In the genomic region with DNA sequence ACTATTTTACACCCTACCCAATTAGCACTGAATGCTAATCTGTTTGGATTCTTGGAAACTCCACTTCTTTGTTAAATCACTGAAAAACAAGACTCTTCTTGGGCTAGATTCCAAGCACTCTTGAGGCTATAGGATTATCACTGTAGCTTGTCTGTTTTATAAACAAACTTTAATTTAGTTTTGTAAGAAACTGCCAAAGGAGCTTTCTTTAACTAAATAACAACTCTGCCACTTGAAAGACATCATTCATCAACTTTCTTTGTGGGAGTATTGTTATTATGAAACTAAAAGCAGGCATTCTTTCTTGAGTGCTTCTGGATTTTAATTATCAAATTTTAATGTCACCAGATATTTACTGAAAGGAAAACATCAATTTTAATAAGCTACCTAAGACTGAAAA, we compare ENCODE assay signal across 20 cellular contexts. TPM values are rescaled to one million over a fixed set of nuclear protein-coding genes. Genes with fewer than 3 reads are reported as not detected.
DNase-seq lines count a peak whose midpoint lies in the region; ATAC-seq, FAIRE-seq and TF ChIP-seq lines count a peak whose summit lies in the region.
"Had no signal": no experiment of that assay in that cellular context is flagged by ENCODE, and none has a peak within 500 bp of the region (broad histone marks: within the 10 kb centered on the region; RNA-seq: fewer than 3 reads in every experiment).

No MANE protein-coding gene starts in this region.

- intact Hi-C loops in heart right ventricle (cut with DNase I) (no loop called here), Right ventricle myocardium superior (cut with DNase I) (no loop called here)

- DNase-seq in heart right ventricle = no peak
- DNase-seq in Right ventricle myocardium superior = no peak
- peak; percentile 44 for DNase-seq in SK-MEL-5 (ENCODE audit: low read depth, low spot score)
- DNase-seq in retinal pigment epithelial cell (ENCODE audit: low read depth) = peak; percentile 61
- no peak for DNase-seq in omental fat pad (ENCODE audit: low spot score)
- no peak for DNase-seq in activated CD4-positive, CD25-positive, alpha-beta regulatory T cell treated with anti-CD3 and anti-CD28 coated beads, Interleukin-2, amount 50 U/mL, for 72 hours
- no peak for DNase-seq in HuH-7.5 (ENCODE audit: low spot score)
- DNase-seq: AML-193, Calu3, DMS79, MG63, NCI-H187, NCI-H446 treated with DMSO at 0.1 percent for 48 hours, SHP77 had no signal

- H3K4me3 ChIP-seq in heart right ventricle (no peak overlapping the region), retinal pigment epithelial cell (ENCODE audit: low read length) (no peak overlapping the region)
- H3K4me3 ChIP-seq: GM23338, MG63 had no signal

- no peaks in the 10 kb centered on the region for H3K27me3 ChIP-seq in heart right ventricle
- H3K27me3 ChIP-seq: MG63 had no signal

- TF ChIP-seq CTCF in heart right ventricle (IDR thresholded peaks at IDR 0.05) (no peak), retinal pigment epithelial cell (conservative IDR thresholded peaks at IDR 0.05; ENCODE audit: low read depth, low read length) (no peak), omental fat pad (IDR thresholded peaks at IDR 0.05) (no peak)

- peaks cover 0 to 35% (median 0%) of the 10 kb centered on the region in 9 donors for H3K36me3 ChIP-seq in heart right ventricle
- H3K36me3 ChIP-seq: MG63 had no signal

- ATAC-seq in heart right ventricle (no peak), Right ventricle myocardium superior (ENCODE audit: poor library complexity) (no peak), omental fat pad (ENCODE audit: low FRiP score) (no peak)
- ATAC-seq: GM23338, Panc1 had no signal

- in situ Hi-C loops in SK-MEL-5 (cut with HindIII; ENCODE audit: low pct_unique_long_range_greater_than_20kb, low sequenced_read_pairs) = no loop called here

- H3K9me3 ChIP-seq in heart right ventricle = no peaks in the 10 kb centered on the region
- H3K9me3 ChIP-seq: MG63 had no signal

- H3K27ac ChIP-seq in heart right ventricle = peak overlapping the region in 7 of 10 donors; percentile 31 to 69 (median 51)

- H3K4me1 ChIP-seq in heart right ventricle = peaks cover 4 to 75% (median 63%) of the 10 kb centered on the region in 9 donors

- FAIRE-seq in endometrium (lab: Jason Lieb, UNC) = peak; percentile 31
- FAIRE-seq: G401.6, GM12891, HTR-8/SVneo had no signal

RNA-seq across cellular contexts. Expression of a gene that starts 24.1 kb away (rescaled TPM):
- total RNA-seq in heart right ventricle = 10 to 100 TPM; 31.2 to 72.7 (median 46.0) TPM
- polyA plus RNA-seq in heart right ventricle = 10 to 100 TPM; 14.2 to 61.7 TPM
- total RNA-seq in Right ventricle myocardium superior = 56.7 TPM
- 23.0 and 29.3 TPM in 2 replicates for total RNA-seq in SK-MEL-5 (2014; rRNA removed; shearing (Covaris generic))
- polyA plus RNA-seq in SK-MEL-5 (2015; cell fraction: cytosol; rRNA removed) = 19.4 and 26.2 TPM in 2 replicates
- 38.1 and 38.2 TPM in 2 replicates for polyA plus RNA-seq in SK-MEL-5 (2015; cell fraction: nucleus; rRNA removed)
- total RNA-seq in omental fat pad = 100 to 1,000 TPM in 3 of 4 donors, 10 to 100 TPM in 1; 94.7 to 205 (median 126) TPM

Comparison
In these comparisons a context has a peak if more than half of its experiments do, and no peak if none do; other contexts are left out.
1. DNase-seq: peak in SK-MEL-5 (single experiment) and retinal pigment epithelial cell (single experiment); none in heart right ventricle (0 of 2), Right ventricle myocardium superior (single experiment), omental fat pad (single experiment), activated CD4-positive, CD25-positive, alpha-beta regulatory T cell treated with anti-CD3 and anti-CD28 coated beads, Interleukin-2, amount 50 U/mL, for 72 hours (single experiment) and HuH-7.5 (single experiment).